Comparison of ENCODE assay signal across 17 cellular contexts in the genomic region with DNA sequence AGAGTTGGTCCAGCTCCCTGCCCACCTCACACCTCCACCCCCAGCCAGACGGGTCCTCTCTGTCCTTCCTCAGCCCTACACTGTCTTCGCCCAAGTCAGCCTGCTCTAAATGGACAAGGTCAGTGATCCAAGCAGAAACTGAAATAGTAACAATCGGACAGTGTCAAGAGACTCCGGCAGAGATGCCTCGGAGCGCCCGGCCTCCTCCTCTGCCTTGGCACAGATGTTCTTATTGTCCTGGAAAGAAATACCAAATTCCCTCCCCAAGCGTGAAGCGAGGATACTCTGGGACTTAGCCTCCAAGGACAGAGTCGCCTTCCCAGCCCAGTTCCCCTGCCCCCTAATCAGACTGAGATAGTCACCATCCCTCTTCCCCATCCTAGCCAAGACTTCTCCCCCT. TPM values are rescaled to one million over a fixed set of nuclear protein-coding genes. Genes with fewer than 3 reads are reported as not detected.
A peak's percentile ranks its signal among the peaks of the same experiment; 100 is the strongest.
DNase-seq lines count a peak whose midpoint lies in the region; ATAC-seq, FAIRE-seq and TF ChIP-seq lines count a peak whose summit lies in the region.
"Had no signal": no experiment of that assay in that cellular context is flagged by ENCODE, and none has a peak within 500 bp of the region (broad histone marks: within the 10 kb centered on the region; RNA-seq: fewer than 3 reads in every experiment).

No MANE protein-coding gene starts in this region.

- TF ChIP-seq CTCF in H1 (IDR thresholded peaks at IDR 0.05; ENCODE audit: control extremely low read depth in 1 of 3, insufficient read depth in 1 of 3, low read depth in 1 of 3, low read length in 3 of 3) = no peak
- TF ChIP-seq CTCF in nephron progenitor cell (IDR thresholded peaks at IDR 0.05) = no peak

- no peak overlapping the region for H3K14ac ChIP-seq in H1 (ENCODE audit: insufficient read length)

- CTCF ChIA-PET in H1 (lab: Charles Lee; ENCODE audit: partially characterized antibody) = interaction anchor here (0.9 to 1.5 kb wide), 4 partner anchors 13 to 94 kb away, joined by 3 to 4 read pairs (median 4); no protein-coding TSS in a partner anchor

- peaks cover 34 to 54% (median 51%) of the 10 kb centered on the region in 4 experiments for H3K27me3 ChIP-seq in H1 (replicated peaks in 1 of 4; ENCODE audit: control insufficient read depth in 3 of 4, extremely low read depth in 1 of 4, insufficient read depth in 3 of 4, low read length in 3 of 4)
- H3K27me3 ChIP-seq: MG63 had no signal

- H3K56ac ChIP-seq in H1 (replicated peaks; ENCODE audit: insufficient read length, low read depth, low read length) = no peak overlapping the region

- H3K18ac ChIP-seq in H1 (ENCODE audit: extremely low read depth, low read length) = no peak overlapping the region; the same call in 1 of the 2 replicates

- H3K27me3 Mint-ChIP-seq in activated naive CD8-positive, alpha-beta T cell = no peaks in the 10 kb centered on the region
- peaks cover 6% of the 10 kb centered on the region for H3K27me3 Mint-ChIP-seq in activated naive CD8-positive, alpha-beta T cell treated with anti-CD3 and anti-CD28 coated beads, Interleukin-2, amount 50 U/mL, for 24 hours
- peaks cover 45% of the 10 kb centered on the region for H3K27me3 Mint-ChIP-seq in nephron progenitor cell (ENCODE audit: low read depth, poor library complexity)

- no peak for TF ChIP-seq POLR2A in H1 (IDR thresholded peaks at IDR 0.05; ENCODE audit: control extremely low read depth in 1 of 2, low read depth in 2 of 2, low read length in 2 of 2)
- TF ChIP-seq POLR2A in GM12892 (IDR thresholded peaks at IDR 0.05; ENCODE audit: low read depth, low read length) = no peak

- peaks cover 13% of the 10 kb centered on the region for H3K4me1 Mint-ChIP-seq in activated naive CD8-positive, alpha-beta T cell (ENCODE audit: low read depth)
- peaks cover 7% of the 10 kb centered on the region for H3K4me1 Mint-ChIP-seq in activated naive CD8-positive, alpha-beta T cell treated with anti-CD3 and anti-CD28 coated beads, Interleukin-2, amount 50 U/mL, for 24 hours
- H3K4me1 Mint-ChIP-seq in nephron progenitor cell = peaks cover 36% of the 10 kb centered on the region

- H3K27ac Mint-ChIP-seq in activated naive CD8-positive, alpha-beta T cell = no peak overlapping the region
- H3K27ac Mint-ChIP-seq in activated naive CD8-positive, alpha-beta T cell treated with anti-CD3 and anti-CD28 coated beads, Interleukin-2, amount 50 U/mL, for 24 hours = no peak overlapping the region
- H3K27ac Mint-ChIP-seq in nephron progenitor cell = no peak overlapping the region

- TF ChIP-seq RAD21 in H1 (IDR thresholded peaks at IDR 0.05 in 1 of 2, conservative IDR thresholded peaks at IDR 0.05 in 1 of 2; ENCODE audit: low read depth in 2 of 2, low read length in 2 of 2) = no peak

- peak overlapping the region; percentile 38 to 71 for H3K4me2 ChIP-seq in H1 (ENCODE audit: insufficient read depth in 1 of 2, low read depth in 2 of 2, low read length in 2 of 2)
- H3K4me2 ChIP-seq: BLaER1 treated with 17β-estradiol and CSF1 and Interleukin-3, amounts not matched to agents 10 nM and 100 nM; PC-9 had no signal

- no peak overlapping the region for H4K8ac ChIP-seq in H1 (ENCODE audit: extremely low read depth, insufficient read depth, low read length)

- H3K9me3 Mint-ChIP-seq in activated naive CD8-positive, alpha-beta T cell (ENCODE audit: low read depth) = no peaks in the 10 kb centered on the region
- no peaks in the 10 kb centered on the region for H3K9me3 Mint-ChIP-seq in activated naive CD8-positive, alpha-beta T cell treated with anti-CD3 and anti-CD28 coated beads, Interleukin-2, amount 50 U/mL, for 24 hours
- peaks cover 47% of the 10 kb centered on the region for H3K9me3 Mint-ChIP-seq in nephron progenitor cell

- H2BK15ac ChIP-seq in H1 (ENCODE audit: low read length) = no peak overlapping the region

- whole genome bisulfite sequencing in H1 (ENCODE audit: extremely low coverage in 1 of 2, insufficient coverage in 1 of 2, insufficient read length in 1 of 2, insufficient replicate concordance in 2 of 2, low coverage in 1 of 2, low lambda C conversion rate in 2 of 2, missing lambda C conversion rate in 1 of 2), 2 experiments = 0% methylated on average over 5 of the region's 10 CpGs; no CpG with 5 or more reads in 1 of the 2 experiments

- no peak overlapping the region for H2BK120ac ChIP-seq in H1 (replicated peaks; ENCODE audit: low read depth, low read length)

- no peak overlapping the region for H2BK20ac ChIP-seq in H1 (ENCODE audit: low read length)

- FAIRE-seq in H1 (lab: Jason Lieb, UNC) (no peak), GM12892 (lab: Jason Lieb, UNC) (no peak)
- FAIRE-seq: G401.6 had no signal

- no peak overlapping the region for H2BK5ac ChIP-seq in H1 (ENCODE audit: low read depth, low read length)

- peaks cover 0 to 2% (median 0%) of the 10 kb centered on the region in 4 experiments; a peak in 1 of 8 replicates for H3K36me3 ChIP-seq in H1 (ENCODE audit: control insufficient read depth in 2 of 4, insufficient read depth in 4 of 4, low read length in 3 of 4)
- H3K36me3 ChIP-seq: MG63 had no signal

- H3K4ac ChIP-seq in H1 (replicated peaks; ENCODE audit: insufficient read length, low read depth, low read length) = no peak overlapping the region

- H3K23ac ChIP-seq in H1 (ENCODE audit: insufficient read length) = no peak overlapping the region

- no peak overlapping the region for H3K27ac ChIP-seq in H1 (ENCODE audit: low read depth, low read length)
- H3K27ac ChIP-seq: 22Rv1; BLaER1 treated with 17β-estradiol and CSF1 and Interleukin-3, amounts not matched to agents 10 nM and 100 nM; PC-9 had no signal

- no peak for TF ChIP-seq EP300 in H1 (IDR thresholded peaks at IDR 0.05; ENCODE audit: borderline replicate concordance in 1 of 2, low read depth in 2 of 2, low read length in 2 of 2)

- H2BK12ac ChIP-seq in H1 (ENCODE audit: low read depth, low read length) = no peak overlapping the region

- no peak overlapping the region for H2AK5ac ChIP-seq in H1 (ENCODE audit: low read depth, low read length)

- no peaks in the 10 kb centered on the region for H3K79me2 ChIP-seq in H1 (ENCODE audit: control insufficient read depth in 1 of 2, insufficient read depth in 2 of 2, low read length in 2 of 2)

- H2AFZ ChIP-seq in H1 (ENCODE audit: low read length) = no peak overlapping the region
- H2AFZ ChIP-seq: PC-9 had no signal

- DNase-seq in activated naive CD8-positive, alpha-beta T cell treated with anti-CD3 and anti-CD28 coated beads, Interleukin-2, amount 50 U/mL, for 24 hours = no peak
- DNase-seq in H1 (ENCODE audit: low read depth in 1 of 2, low spot score in 2 of 2) (no peak), nephron progenitor cell (no peak), GM12892 (ENCODE audit: insufficient read length) (no peak)
- DNase-seq in activated CD4-positive, alpha-beta T cell treated with anti-CD3 and anti-CD28 coated beads, Interleukin-2, amount 50 U/mL, for 48 hours = no peak
- DNase-seq: DMS53, HCEC 1CT, MG63, NCI-H1092 treated with DMSO at 0.1 percent for 48 hours, NCI-H1694 treated with DMSO at 0.1 percent for 48 hours, PC-9 had no signal

- H3K9me3 ChIP-seq in H1 (ENCODE audit: insufficient read depth in 2 of 2, low read depth in 1 of 2, low read length in 1 of 2) = no peaks in the 10 kb centered on the region
- H3K9me3 ChIP-seq: MG63 had no signal

- peak overlapping the region; percentile 5 for H3K4me3 Mint-ChIP-seq in activated naive CD8-positive, alpha-beta T cell
- H3K4me3 Mint-ChIP-seq in activated naive CD8-positive, alpha-beta T cell treated with anti-CD3 and anti-CD28 coated beads, Interleukin-2, amount 50 U/mL, for 24 hours = no peak overlapping the region
- peak overlapping the region; percentile 57 for H3K4me3 Mint-ChIP-seq in nephron progenitor cell

- H3K4me1 ChIP-seq in H1 (replicated peaks in 1 of 4; ENCODE audit: control insufficient read depth in 3 of 4, insufficient read depth in 4 of 4, low read length in 3 of 4) = peaks cover 0 to 5% (median 3%) of the 10 kb centered on the region in 4 experiments; a peak in 5 of 7 replicates

- H4K20me1 ChIP-seq in H1 (replicated peaks in 1 of 2; ENCODE audit: control insufficient read depth in 1 of 2, insufficient read depth in 2 of 2, low read length in 2 of 2) = peaks cover 0 to 3% of the 10 kb centered on the region in 2 experiments

- H3K9ac ChIP-seq in H1 (replicated peaks in 1 of 4; ENCODE audit: extremely low read depth in 1 of 4, low read depth in 3 of 4, low read length in 3 of 4) = no peak overlapping the region
- H3K9ac ChIP-seq: BLaER1 treated with 17β-estradiol and CSF1 and Interleukin-3, amounts not matched to agents 10 nM and 100 nM had no signal

- POLR2A ChIA-PET in H1 (lab: Charles Lee; ENCODE audit: partially characterized antibody) = interaction anchor here (1.5 to 3.1 kb wide), 2 partner anchors 23 to 29 kb away, joined by 5 to 9 read pairs; a partner anchor contains a TSS

- H4K91ac ChIP-seq in H1 (replicated peaks; ENCODE audit: insufficient read length, low read length) = no peak overlapping the region

- no peak overlapping the region for H4K5ac ChIP-seq in H1 (ENCODE audit: insufficient read length, low read depth, low read length)

- H3K4me3 ChIP-seq in H1 (ENCODE audit: extremely low read depth in 1 of 4, insufficient read depth in 2 of 4, low read depth in 3 of 4, low read length in 4 of 4) = 0 out of 8 replicates have a peak overlapping the region, but pooled peaks of 1 of the 4 experiments have one; percentile 28
- H3K4me3 ChIP-seq: BLaER1 treated with 17β-estradiol and CSF1 and Interleukin-3, amounts not matched to agents 10 nM and 100 nM; MG63; PC-9 had no signal

- H3K23me2 ChIP-seq in H1 (ENCODE audit: low read depth, low read length) = no peaks in the 10 kb centered on the region; the same call in 1 of the 2 replicates

- H3K79me1 ChIP-seq in H1 (ENCODE audit: low read depth, low read length) = no peaks in the 10 kb centered on the region

- no peak for ATAC-seq in activated naive CD8-positive, alpha-beta T cell treated with anti-CD3 and anti-CD28 coated beads, Interleukin-2, amount 50 U/mL, for 24 hours
- ATAC-seq in GM18870 (IDR thresholded peaks at IDR 0.05; ENCODE audit: unreplicated experiment) (no peak), GM19035 (IDR thresholded peaks at IDR 0.05; ENCODE audit: unreplicated experiment) (no peak)

- no peaks in the 10 kb centered on the region for H3K36me3 Mint-ChIP-seq in activated naive CD8-positive, alpha-beta T cell
- H3K36me3 Mint-ChIP-seq in activated naive CD8-positive, alpha-beta T cell treated with anti-CD3 and anti-CD28 coated beads, Interleukin-2, amount 50 U/mL, for 24 hours (ENCODE audit: low read depth) = peaks cover under 1% of the 10 kb centered on the region
- H3K36me3 Mint-ChIP-seq in nephron progenitor cell (ENCODE audit: low read depth) = no peaks in the 10 kb centered on the region

RNA-seq across cellular contexts. Expression of a gene that starts 28.5 kb away (rescaled TPM):
- total RNA-seq in H1 (2021; fragmentation: NEBNext Ultra II Directional; extraction: Animal tissue kit (Norgen Biotek cat#: 25700)) = 24.0 and 25.7 TPM in 2 replicates
- polyA plus RNA-seq in H1 (2011; rRNA removed) = 3.5 and 4.5 TPM in 2 replicates
- polyA plus RNA-seq in H1 (2011; cell fraction: cytosol; rRNA removed) = 10.6 TPM
- 7.8 TPM for polyA plus RNA-seq in H1 (2011; cell fraction: nucleus; rRNA removed)
- polyA plus RNA-seq in H1 (2012, experiment 1 of 2) = 17.3 to 24.6 TPM (median 19.5 TPM) in 4 replicates
- polyA plus RNA-seq in H1 (2012, experiment 2 of 2) = 3.3 TPM
- 20.7 TPM for polyA plus RNA-seq in H1 (2013, experiment 1 of 2)
- 18.6 TPM for polyA plus RNA-seq in H1 (2013, experiment 2 of 2)
- 5.5 and 7.8 TPM in 2 replicates for polyA minus RNA-seq in H1 (2011; rRNA and poly(A)+ RNA removed)
- 8.4 TPM for polyA minus RNA-seq in H1 (2011; cell fraction: cytosol; rRNA and poly(A)+ RNA removed)
- 7.7 TPM for polyA minus RNA-seq in H1 (2011; cell fraction: nucleus; rRNA and poly(A)+ RNA removed)
- 21.3 TPM for polyA plus RNA-seq in GM12892 (2012; ENCODE audit: missing spikeins)

RNA-seq across cellular contexts. Expression of a gene that starts 48.0 kb away (rescaled TPM):
- 6.2 and 9.0 TPM in 2 replicates for total RNA-seq in H1 (2021; fragmentation: NEBNext Ultra II Directional; extraction: Animal tissue kit (Norgen Biotek cat#: 25700))
- 1.4 and 1.9 TPM in 2 replicates for polyA plus RNA-seq in H1 (2011; rRNA removed)
- polyA plus RNA-seq in H1 (2011; cell fraction: cytosol; rRNA removed) = 0.72 TPM
- 2.2 TPM for polyA plus RNA-seq in H1 (2011; cell fraction: nucleus; rRNA removed)
- 4.8 to 6.0 TPM (median 5.2 TPM) in 4 replicates for polyA plus RNA-seq in H1 (2012, experiment 1 of 2)
- 4.5 TPM for polyA plus RNA-seq in H1 (2012, experiment 2 of 2)
- polyA plus RNA-seq in H1 (2013, experiment 1 of 2) = 1.8 TPM
- 1.8 TPM for polyA plus RNA-seq in H1 (2013, experiment 2 of 2)
- 1.7 and 1.9 TPM in 2 replicates for polyA minus RNA-seq in H1 (2011; rRNA and poly(A)+ RNA removed)
- 3.3 TPM for polyA minus RNA-seq in H1 (2011; cell fraction: cytosol; rRNA and poly(A)+ RNA removed)
- 2.1 TPM for polyA minus RNA-seq in H1 (2011; cell fraction: nucleus; rRNA and poly(A)+ RNA removed)
- polyA plus RNA-seq in GM12892 (2012; ENCODE audit: missing spikeins) = 0.83 TPM
